In the genomic region with DNA sequence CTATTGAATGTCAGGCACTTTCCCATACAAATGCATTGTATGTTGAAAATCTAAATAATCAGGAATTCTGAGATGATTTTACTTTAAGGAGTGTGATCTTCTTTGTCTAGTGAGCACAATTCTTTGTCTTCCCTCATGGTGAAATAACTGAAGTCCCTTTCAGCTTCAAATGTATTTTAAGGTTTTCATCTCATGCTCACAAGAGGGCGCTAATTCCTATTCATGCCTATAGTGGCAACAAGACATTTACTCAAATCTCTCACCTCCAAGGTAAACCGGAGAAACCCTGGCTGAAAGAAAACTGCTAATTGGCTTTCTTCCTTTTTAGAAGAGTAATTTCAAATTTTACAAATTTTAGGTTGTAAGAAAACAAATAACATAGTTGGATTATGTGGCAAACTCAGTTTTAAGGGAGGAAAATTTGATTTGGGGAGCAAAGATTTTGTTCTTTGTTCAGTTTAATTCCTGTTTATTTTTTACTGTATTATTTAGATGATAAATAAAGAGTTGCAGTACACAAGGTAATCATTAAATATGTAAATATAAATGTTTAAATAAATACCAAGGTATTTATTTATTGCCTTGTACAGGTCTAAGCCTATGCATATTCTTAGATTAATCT, we compare ENCODE assay signal across 7 cellular contexts.
DNase-seq lines count a peak whose midpoint lies in the region; ATAC-seq and TF ChIP-seq lines count a peak whose summit lies in the region.

No MANE protein-coding gene starts in this region.

- intact Hi-C loops in transverse colon (cut with DNase I; ENCODE audit: low total_unique reads) = no loop called here

- no peak overlapping the region for H3K27ac ChIP-seq in transverse colon

- no peaks in the 10 kb centered on the region for H3K27me3 ChIP-seq in transverse colon

- peak; percentile 32 to 50 (median 49) for TF ChIP-seq CTCF in transverse colon (IDR thresholded peaks at IDR 0.05)

- no peaks in the 10 kb centered on the region for H3K36me3 ChIP-seq in transverse colon

- WGBS in transverse colon (ENCODE audit: low coverage in 1 of 2), 2 donors = 7 to 15% methylated on average over 2 of the region's 2 CpGs

- peak; percentile 41 for DNase-seq in GM03348 (ENCODE audit: low spot score)
- DNase-seq in NCI-H2196 treated with DMSO at 0.1 percent for 48 hours (lab: John Stamatoyannopoulos, UW; ENCODE audit: unreplicated experiment) = peak; percentile 25
- DNase-seq in amniotic epithelial cell (ENCODE audit: low read depth) = peak; percentile 40
- DNase-seq in iPS DF 4.7 (ENCODE audit: extremely low read depth, low spot score) = peak; percentile 33
- DNase-seq in transverse colon = no peak

- TF ChIP-seq POLR2A in transverse colon (IDR thresholded peaks at IDR 0.05) = no peak

- no peak overlapping the region for H3K4me3 ChIP-seq in transverse colon

- no peaks in the 10 kb centered on the region for H3K9me3 ChIP-seq in transverse colon

- TF ChIP-seq EP300 in transverse colon (IDR thresholded peaks at IDR 0.05; ENCODE audit: low read depth) = no peak

- ATAC-seq in HG02678 (IDR thresholded peaks at IDR 0.05; ENCODE audit: unreplicated experiment) (peak; percentile 53), HG03521 (IDR thresholded peaks at IDR 0.05; ENCODE audit: unreplicated experiment) (no peak)

- H3K4me1 ChIP-seq in transverse colon = no peaks in the 10 kb centered on the region

- in situ Hi-C loops in transverse colon (cut with MboI; ENCODE audit: low pct_ligation_motif_present in 1 of 4, low pct_unique_long_range_greater_than_20kb in 1 of 4, low sequenced_read_pairs in 3 of 4) = loop anchor here in 2 of 4 donors (25.0 kb wide), 2 partner anchors 586 to 636 kb away; no protein-coding TSS in a partner anchor
